ENCODE assay signal across 6 cellular contexts in genomic region chrX:74319321-74319720, GRCh38. TPM values are rescaled to one million over a fixed set of nuclear protein-coding genes. Genes with fewer than 3 reads are reported as not detected.
"Had no signal": no experiment of that assay in that cellular context is flagged by ENCODE, and none has a peak within 500 bp of the region (broad histone marks: within the 10 kb centered on the region; RNA-seq: fewer than 3 reads in every experiment).

No MANE protein-coding gene starts in this region.

RNA-seq across cellular contexts. Expression of gene ZCCHC13, which starts 15.3 kb away (rescaled TPM):
- total RNA-seq: HepG2, HT-29, HT1080, IMR-90, K562 had no signal
- polyA plus RNA-seq: HepG2, IgD-negative memory B cell, IMR-90, K562 had no signal
